Comparison of ENCODE assay signal across 1 cellular context in the genomic region with DNA sequence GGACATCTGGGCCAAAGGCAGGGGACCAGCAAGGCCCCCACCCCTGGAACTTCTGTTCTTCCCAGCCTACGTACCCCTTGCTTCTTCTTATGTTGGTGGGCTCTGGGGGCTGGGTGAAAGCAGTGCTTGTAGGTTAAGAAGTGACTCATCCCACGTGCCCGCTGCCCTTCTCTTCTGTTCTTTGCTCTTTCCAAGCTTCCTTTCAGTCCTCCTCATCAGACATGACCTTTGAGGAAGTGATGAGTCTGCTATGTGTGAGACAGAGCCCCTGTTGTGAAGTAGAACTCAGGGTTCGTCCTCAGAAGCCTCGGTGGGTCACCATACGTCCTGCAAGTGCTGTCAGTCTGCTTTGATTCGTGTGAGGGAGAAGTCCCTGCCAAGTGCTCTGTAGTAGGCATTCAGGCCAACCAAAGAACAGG.
A peak's percentile ranks its signal among the peaks of the same experiment; 100 is the strongest.
TF ChIP-seq lines count a peak whose summit lies in the region.

No MANE protein-coding gene starts in this region.

TF ChIP-seq in K562, 482 proteins besides CTCF, POLR2A, EP300 and RAD21 (continued from another document and continues in another):
- TF ChIP-seq, protein P1, sequence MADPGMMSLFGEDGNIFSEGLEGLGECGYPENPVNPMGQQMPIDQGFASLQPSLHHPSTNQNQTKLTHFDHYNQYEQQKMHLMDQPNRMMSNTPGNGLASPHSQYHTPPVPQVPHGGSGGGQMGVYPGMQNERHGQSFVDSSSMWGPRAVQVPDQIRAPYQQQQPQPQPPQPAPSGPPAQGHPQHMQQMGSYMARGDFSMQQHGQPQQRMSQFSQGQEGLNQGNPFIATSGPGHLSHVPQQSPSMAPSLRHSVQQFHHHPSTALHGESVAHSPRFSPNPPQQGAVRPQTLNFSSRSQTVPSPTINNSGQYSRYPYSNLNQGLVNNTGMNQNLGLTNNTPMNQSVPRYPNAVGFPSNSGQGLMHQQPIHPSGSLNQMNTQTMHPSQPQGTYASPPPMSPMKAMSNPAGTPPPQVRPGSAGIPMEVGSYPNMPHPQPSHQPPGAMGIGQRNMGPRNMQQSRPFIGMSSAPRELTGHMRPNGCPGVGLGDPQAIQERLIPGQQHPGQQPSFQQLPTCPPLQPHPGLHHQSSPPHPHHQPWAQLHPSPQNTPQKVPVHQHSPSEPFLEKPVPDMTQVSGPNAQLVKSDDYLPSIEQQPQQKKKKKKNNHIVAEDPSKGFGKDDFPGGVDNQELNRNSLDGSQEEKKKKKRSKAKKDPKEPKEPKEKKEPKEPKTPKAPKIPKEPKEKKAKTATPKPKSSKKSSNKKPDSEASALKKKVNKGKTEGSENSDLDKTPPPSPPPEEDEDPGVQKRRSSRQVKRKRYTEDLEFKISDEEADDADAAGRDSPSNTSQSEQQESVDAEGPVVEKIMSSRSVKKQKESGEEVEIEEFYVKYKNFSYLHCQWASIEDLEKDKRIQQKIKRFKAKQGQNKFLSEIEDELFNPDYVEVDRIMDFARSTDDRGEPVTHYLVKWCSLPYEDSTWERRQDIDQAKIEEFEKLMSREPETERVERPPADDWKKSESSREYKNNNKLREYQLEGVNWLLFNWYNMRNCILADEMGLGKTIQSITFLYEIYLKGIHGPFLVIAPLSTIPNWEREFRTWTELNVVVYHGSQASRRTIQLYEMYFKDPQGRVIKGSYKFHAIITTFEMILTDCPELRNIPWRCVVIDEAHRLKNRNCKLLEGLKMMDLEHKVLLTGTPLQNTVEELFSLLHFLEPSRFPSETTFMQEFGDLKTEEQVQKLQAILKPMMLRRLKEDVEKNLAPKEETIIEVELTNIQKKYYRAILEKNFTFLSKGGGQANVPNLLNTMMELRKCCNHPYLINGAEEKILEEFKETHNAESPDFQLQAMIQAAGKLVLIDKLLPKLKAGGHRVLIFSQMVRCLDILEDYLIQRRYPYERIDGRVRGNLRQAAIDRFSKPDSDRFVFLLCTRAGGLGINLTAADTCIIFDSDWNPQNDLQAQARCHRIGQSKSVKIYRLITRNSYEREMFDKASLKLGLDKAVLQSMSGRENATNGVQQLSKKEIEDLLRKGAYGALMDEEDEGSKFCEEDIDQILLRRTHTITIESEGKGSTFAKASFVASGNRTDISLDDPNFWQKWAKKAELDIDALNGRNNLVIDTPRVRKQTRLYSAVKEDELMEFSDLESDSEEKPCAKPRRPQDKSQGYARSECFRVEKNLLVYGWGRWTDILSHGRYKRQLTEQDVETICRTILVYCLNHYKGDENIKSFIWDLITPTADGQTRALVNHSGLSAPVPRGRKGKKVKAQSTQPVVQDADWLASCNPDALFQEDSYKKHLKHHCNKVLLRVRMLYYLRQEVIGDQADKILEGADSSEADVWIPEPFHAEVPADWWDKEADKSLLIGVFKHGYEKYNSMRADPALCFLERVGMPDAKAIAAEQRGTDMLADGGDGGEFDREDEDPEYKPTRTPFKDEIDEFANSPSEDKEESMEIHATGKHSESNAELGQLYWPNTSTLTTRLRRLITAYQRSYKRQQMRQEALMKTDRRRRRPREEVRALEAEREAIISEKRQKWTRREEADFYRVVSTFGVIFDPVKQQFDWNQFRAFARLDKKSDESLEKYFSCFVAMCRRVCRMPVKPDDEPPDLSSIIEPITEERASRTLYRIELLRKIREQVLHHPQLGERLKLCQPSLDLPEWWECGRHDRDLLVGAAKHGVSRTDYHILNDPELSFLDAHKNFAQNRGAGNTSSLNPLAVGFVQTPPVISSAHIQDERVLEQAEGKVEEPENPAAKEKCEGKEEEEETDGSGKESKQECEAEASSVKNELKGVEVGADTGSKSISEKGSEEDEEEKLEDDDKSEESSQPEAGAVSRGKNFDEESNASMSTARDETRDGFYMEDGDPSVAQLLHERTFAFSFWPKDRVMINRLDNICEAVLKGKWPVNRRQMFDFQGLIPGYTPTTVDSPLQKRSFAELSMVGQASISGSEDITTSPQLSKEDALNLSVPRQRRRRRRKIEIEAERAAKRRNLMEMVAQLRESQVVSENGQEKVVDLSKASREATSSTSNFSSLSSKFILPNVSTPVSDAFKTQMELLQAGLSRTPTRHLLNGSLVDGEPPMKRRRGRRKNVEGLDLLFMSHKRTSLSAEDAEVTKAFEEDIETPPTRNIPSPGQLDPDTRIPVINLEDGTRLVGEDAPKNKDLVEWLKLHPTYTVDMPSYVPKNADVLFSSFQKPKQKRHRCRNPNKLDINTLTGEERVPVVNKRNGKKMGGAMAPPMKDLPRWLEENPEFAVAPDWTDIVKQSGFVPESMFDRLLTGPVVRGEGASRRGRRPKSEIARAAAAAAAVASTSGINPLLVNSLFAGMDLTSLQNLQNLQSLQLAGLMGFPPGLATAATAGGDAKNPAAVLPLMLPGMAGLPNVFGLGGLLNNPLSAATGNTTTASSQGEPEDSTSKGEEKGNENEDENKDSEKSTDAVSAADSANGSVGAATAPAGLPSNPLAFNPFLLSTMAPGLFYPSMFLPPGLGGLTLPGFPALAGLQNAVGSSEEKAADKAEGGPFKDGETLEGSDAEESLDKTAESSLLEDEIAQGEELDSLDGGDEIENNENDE (IDR thresholded peaks at IDR 0.05; ENCODE audit: low read depth, low read length), result peak; percentile 47
- TF ChIP-seq, protein P2, sequence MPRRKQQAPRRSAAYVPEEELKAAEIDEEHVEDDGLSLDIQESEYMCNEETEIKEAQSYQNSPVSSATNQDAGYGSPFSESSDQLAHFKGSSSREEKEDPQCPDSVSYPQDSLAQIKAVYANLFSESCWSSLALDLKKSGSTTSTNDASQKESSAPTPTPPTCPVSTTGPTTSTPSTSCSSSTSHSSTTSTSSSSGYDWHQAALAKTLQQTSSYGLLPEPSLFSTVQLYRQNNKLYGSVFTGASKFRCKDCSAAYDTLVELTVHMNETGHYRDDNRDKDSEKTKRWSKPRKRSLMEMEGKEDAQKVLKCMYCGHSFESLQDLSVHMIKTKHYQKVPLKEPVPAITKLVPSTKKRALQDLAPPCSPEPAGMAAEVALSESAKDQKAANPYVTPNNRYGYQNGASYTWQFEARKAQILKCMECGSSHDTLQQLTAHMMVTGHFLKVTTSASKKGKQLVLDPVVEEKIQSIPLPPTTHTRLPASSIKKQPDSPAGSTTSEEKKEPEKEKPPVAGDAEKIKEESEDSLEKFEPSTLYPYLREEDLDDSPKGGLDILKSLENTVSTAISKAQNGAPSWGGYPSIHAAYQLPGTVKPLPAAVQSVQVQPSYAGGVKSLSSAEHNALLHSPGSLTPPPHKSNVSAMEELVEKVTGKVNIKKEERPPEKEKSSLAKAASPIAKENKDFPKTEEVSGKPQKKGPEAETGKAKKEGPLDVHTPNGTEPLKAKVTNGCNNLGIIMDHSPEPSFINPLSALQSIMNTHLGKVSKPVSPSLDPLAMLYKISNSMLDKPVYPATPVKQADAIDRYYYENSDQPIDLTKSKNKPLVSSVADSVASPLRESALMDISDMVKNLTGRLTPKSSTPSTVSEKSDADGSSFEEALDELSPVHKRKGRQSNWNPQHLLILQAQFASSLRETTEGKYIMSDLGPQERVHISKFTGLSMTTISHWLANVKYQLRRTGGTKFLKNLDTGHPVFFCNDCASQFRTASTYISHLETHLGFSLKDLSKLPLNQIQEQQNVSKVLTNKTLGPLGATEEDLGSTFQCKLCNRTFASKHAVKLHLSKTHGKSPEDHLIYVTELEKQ (CRISPR knock-in tag; IDR thresholded peaks at IDR 0.05), result no peak
- TF ChIP-seq, protein P3, sequence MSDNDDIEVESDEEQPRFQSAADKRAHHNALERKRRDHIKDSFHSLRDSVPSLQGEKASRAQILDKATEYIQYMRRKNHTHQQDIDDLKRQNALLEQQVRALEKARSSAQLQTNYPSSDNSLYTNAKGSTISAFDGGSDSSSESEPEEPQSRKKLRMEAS (CRISPR knock-in tag; IDR thresholded peaks at IDR 0.05), result peak; percentile 33; the same call in 1 of the 2 replicates
- TF ChIP-seq FOXP1 (CRISPR knock-in tag; IDR thresholded peaks at IDR 0.05), result 0 out of 2 replicates have a peak, but pooled peaks have one; percentile 37
- TF ChIP-seq, protein P4, sequence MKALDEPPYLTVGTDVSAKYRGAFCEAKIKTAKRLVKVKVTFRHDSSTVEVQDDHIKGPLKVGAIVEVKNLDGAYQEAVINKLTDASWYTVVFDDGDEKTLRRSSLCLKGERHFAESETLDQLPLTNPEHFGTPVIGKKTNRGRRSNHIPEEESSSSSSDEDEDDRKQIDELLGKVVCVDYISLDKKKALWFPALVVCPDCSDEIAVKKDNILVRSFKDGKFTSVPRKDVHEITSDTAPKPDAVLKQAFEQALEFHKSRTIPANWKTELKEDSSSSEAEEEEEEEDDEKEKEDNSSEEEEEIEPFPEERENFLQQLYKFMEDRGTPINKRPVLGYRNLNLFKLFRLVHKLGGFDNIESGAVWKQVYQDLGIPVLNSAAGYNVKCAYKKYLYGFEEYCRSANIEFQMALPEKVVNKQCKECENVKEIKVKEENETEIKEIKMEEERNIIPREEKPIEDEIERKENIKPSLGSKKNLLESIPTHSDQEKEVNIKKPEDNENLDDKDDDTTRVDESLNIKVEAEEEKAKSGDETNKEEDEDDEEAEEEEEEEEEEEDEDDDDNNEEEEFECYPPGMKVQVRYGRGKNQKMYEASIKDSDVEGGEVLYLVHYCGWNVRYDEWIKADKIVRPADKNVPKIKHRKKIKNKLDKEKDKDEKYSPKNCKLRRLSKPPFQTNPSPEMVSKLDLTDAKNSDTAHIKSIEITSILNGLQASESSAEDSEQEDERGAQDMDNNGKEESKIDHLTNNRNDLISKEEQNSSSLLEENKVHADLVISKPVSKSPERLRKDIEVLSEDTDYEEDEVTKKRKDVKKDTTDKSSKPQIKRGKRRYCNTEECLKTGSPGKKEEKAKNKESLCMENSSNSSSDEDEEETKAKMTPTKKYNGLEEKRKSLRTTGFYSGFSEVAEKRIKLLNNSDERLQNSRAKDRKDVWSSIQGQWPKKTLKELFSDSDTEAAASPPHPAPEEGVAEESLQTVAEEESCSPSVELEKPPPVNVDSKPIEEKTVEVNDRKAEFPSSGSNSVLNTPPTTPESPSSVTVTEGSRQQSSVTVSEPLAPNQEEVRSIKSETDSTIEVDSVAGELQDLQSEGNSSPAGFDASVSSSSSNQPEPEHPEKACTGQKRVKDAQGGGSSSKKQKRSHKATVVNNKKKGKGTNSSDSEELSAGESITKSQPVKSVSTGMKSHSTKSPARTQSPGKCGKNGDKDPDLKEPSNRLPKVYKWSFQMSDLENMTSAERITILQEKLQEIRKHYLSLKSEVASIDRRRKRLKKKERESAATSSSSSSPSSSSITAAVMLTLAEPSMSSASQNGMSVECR (CRISPR knock-in tag; IDR thresholded peaks at IDR 0.05), result peak; percentile 34; the same call in 1 of the 2 replicates
- peak; percentile 77 for TF ChIP-seq WHSC1 (IDR thresholded peaks at IDR 0.05; ENCODE audit: low read length)
- TF ChIP-seq CEBPG (CRISPR knock-in tag; IDR thresholded peaks at IDR 0.05), result peak; percentile 9; the same call in 1 of the 2 replicates
- TF ChIP-seq CEBPG (tag; conservative IDR thresholded peaks at IDR 0.05 in 1 of 2, IDR thresholded peaks at IDR 0.05 in 1 of 2), result no peak
- TF ChIP-seq TOE1 (IDR thresholded peaks at IDR 0.05; ENCODE audit: borderline replicate concordance), result no peak
- TF ChIP-seq TOE1 (CRISPR knock-in tag; IDR thresholded peaks at IDR 0.05; ENCODE audit: borderline replicate concordance, low read depth), result peak; percentile 87; the same call in 1 of the 2 replicates
- no peak for TF ChIP-seq IFI16 (CRISPR knock-in tag; IDR thresholded peaks at IDR 0.05)
- peak; percentile 45 for TF ChIP-seq RBBP5 (IDR thresholded peaks at IDR 0.05; ENCODE audit: borderline replicate concordance, insufficient read depth, low read length, poor library complexity, severe bottlenecking)
- TF ChIP-seq, protein P5, sequence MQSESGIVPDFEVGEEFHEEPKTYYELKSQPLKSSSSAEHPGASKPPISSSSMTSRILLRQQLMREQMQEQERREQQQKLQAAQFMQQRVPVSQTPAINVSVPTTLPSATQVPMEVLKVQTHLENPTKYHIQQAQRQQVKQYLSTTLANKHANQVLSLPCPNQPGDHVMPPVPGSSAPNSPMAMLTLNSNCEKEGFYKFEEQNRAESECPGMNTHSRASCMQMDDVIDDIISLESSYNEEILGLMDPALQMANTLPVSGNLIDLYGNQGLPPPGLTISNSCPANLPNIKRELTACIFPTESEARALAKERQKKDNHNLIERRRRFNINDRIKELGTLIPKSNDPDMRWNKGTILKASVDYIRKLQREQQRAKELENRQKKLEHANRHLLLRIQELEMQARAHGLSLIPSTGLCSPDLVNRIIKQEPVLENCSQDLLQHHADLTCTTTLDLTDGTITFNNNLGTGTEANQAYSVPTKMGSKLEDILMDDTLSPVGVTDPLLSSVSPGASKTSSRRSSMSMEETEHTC (IDR thresholded peaks at IDR 0.05), result no peak
- TF ChIP-seq SNIP1 (IDR thresholded peaks at IDR 0.05; ENCODE audit: low read depth), result no peak
- peak; percentile 15 for TF ChIP-seq SETDB1 (IDR thresholded peaks at IDR 0.05; ENCODE audit: low read length)
- no peak for TF ChIP-seq NCOA4 (IDR thresholded peaks at IDR 0.05; ENCODE audit: partially characterized antibody)
- TF ChIP-seq, protein P6, sequence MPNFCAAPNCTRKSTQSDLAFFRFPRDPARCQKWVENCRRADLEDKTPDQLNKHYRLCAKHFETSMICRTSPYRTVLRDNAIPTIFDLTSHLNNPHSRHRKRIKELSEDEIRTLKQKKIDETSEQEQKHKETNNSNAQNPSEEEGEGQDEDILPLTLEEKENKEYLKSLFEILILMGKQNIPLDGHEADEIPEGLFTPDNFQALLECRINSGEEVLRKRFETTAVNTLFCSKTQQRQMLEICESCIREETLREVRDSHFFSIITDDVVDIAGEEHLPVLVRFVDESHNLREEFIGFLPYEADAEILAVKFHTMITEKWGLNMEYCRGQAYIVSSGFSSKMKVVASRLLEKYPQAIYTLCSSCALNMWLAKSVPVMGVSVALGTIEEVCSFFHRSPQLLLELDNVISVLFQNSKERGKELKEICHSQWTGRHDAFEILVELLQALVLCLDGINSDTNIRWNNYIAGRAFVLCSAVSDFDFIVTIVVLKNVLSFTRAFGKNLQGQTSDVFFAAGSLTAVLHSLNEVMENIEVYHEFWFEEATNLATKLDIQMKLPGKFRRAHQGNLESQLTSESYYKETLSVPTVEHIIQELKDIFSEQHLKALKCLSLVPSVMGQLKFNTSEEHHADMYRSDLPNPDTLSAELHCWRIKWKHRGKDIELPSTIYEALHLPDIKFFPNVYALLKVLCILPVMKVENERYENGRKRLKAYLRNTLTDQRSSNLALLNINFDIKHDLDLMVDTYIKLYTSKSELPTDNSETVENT (CRISPR knock-in tag; IDR thresholded peaks at IDR 0.05), result 0 out of 2 replicates have a peak, but pooled peaks have one; percentile 13
- 0 out of 2 replicates have a peak, but pooled peaks have one; percentile 54 for TF ChIP-seq SPI1 (IDR thresholded peaks at IDR 0.05; ENCODE audit: borderline replicate concordance, low read depth, low read length)
- TF ChIP-seq HDAC6 (IDR thresholded peaks at IDR 0.05; ENCODE audit: low read depth, low read length), result 0 out of 2 replicates have a peak, but pooled peaks have one; percentile 69
- no peak for TF ChIP-seq ZNF121 (CRISPR knock-in tag; conservative IDR thresholded peaks at IDR 0.05)
- no peak for TF ChIP-seq MAFG (tag; conservative IDR thresholded peaks at IDR 0.05)
